In genomic region chr2:160256511-160256910, GRCh38 we compare ENCODE assay signal across 16 cellular contexts. TPM values are rescaled to one million over a fixed set of nuclear protein-coding genes. Genes with fewer than 3 reads are reported as not detected.
"Had no signal": no experiment of that assay in that cellular context is flagged by ENCODE, and none has a peak within 500 bp of the region (broad histone marks: within the 10 kb centered on the region; RNA-seq: fewer than 3 reads in every experiment).

No MANE protein-coding gene starts in this region.

- DNase-seq: activated CD4-positive, alpha-beta T cell treated with anti-CD3 and anti-CD28 coated beads, Interleukin-2, amount 10 ng/mL, durations not matched to agents 24 days and 14 days; activated CD8-positive, alpha-beta memory T cell treated with anti-CD3 and anti-CD28 coated beads for 24 hours; activated naive CD4-positive, alpha-beta T cell treated with anti-CD3 and anti-CD28 coated beads for 36 hours; central memory CD4-positive, alpha-beta T cell; cortex of kidney; effector memory CD4-positive, alpha-beta T cell; head of caudate nucleus; left ventricle myocardium superior; retina; T-helper 1 cell; thyroid gland had no signal

- H3K36me3 ChIP-seq: neural progenitor cell, thyroid gland, vagina had no signal

- H3K79me2 ChIP-seq: parathyroid adenoma had no signal

- H3K4me3 ChIP-seq: neural progenitor cell, thyroid gland, vagina had no signal

- ATAC-seq: left ventricle myocardium superior, WTC11 had no signal

- H3K4me2 ChIP-seq: neural progenitor cell had no signal

- H3K27ac ChIP-seq: neural progenitor cell, parathyroid adenoma, thyroid gland had no signal

- H3K4me1 ChIP-seq: neural progenitor cell, parathyroid adenoma had no signal

- H3K9me3 ChIP-seq: thyroid gland, vagina had no signal

- H2AFZ ChIP-seq: neural progenitor cell, parathyroid adenoma had no signal

- H3K9ac ChIP-seq: neural progenitor cell, parathyroid adenoma had no signal

- H3K27me3 ChIP-seq: neural progenitor cell, thyroid gland, vagina had no signal

RNA-seq across cellular contexts. Expression of gene ITGB6, which starts 56.4 kb away (rescaled TPM):
- total RNA-seq: activated CD4-positive, alpha-beta T cell treated with anti-CD3 and anti-CD28 coated beads, Interleukin-2, amount 10 ng/mL, durations not matched to agents 24 days and 14 days; activated naive CD4-positive, alpha-beta T cell treated with anti-CD3 and anti-CD28 coated beads for 36 hours; mesenteric fat pad; WTC11 had no signal
